In the genomic region with DNA sequence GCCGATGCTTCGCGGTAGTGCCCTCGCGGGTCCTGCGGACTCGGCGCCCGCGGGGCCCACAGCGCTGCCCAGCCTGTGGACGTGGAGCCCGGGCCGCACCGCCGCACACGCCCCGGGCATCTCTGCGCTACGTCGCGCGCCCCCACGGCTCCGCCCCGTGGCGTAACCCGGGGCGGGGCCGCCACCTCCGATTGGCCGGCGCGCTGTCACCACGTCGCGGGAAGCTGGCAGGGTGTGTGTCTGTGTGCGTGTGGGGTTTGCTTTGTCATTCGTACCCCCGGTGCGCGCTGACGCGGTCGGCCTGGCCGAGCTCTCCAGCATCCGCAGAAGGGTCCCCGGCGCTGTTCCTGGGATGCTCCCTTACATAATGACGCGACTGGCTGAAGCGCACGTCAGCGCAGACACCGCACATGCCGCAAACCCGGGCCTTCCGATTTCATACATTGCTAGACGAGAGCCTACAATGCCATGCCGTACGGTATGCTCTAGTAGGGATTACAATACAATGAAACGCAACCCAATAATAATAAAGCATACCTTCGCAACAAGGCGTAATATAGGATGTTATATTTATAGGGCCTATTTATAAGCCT, we compare ENCODE assay signal across 8 cellular contexts. TPM values are rescaled to one million over a fixed set of nuclear protein-coding genes. Genes with fewer than 3 reads are reported as not detected.
DNase-seq lines count a peak whose midpoint lies in the region; ATAC-seq and TF ChIP-seq lines count a peak whose summit lies in the region.

No MANE protein-coding gene starts in this region.

- TF ChIP-seq POLR2A in GM19193 (IDR thresholded peaks at IDR 0.05; ENCODE audit: extremely low read depth, insufficient read depth, insufficient read length) = peak; percentile 74

- peak; percentile 79 for ATAC-seq in HG03354 (IDR thresholded peaks at IDR 0.05; ENCODE audit: poor library complexity, severe bottlenecking, unreplicated experiment)
- peak; percentile 81 for ATAC-seq in left colon

- H3K27me3 Mint-ChIP-seq in chondrocyte (ENCODE audit: low read depth) = no peaks in the 10 kb centered on the region

- H3K4me3 Mint-ChIP-seq in chondrocyte (ENCODE audit: unreplicated experiment) = peak overlapping the region; percentile 94

- peaks cover 45% of the 10 kb centered on the region for H3K4me1 Mint-ChIP-seq in chondrocyte (ENCODE audit: low read depth)

- intact Hi-C loops in left colon (cut with DNase I, micrococcal nuclease) = no loop called here

- no peaks in the 10 kb centered on the region for H3K36me3 Mint-ChIP-seq in chondrocyte (ENCODE audit: low read depth)

- peak overlapping the region; percentile 98 for H3K27ac Mint-ChIP-seq in chondrocyte (ENCODE audit: unreplicated experiment)

- DNase-seq in Ammon's horn (ENCODE audit: low spot score) (peak; percentile 95), NCI-H446 (lab: John Stamatoyannopoulos, UW) (peak; percentile 88 to 97), chondrocyte (ENCODE audit: low spot score) (peak; percentile 94), left colon (peak; percentile 85 to 88)
- peak; percentile 76 for DNase-seq in activated CD4-positive, alpha-beta T cell treated with anti-CD3 and anti-CD28 coated beads for 1 hour
- peak; percentile 85 for DNase-seq in stimulated activated CD4-positive, alpha-beta T cell treated with anti-CD3 and anti-CD28 coated beads, Interleukin-1b, Interleukin-23, amount 100 ng/mL, for 48 hours

- TF ChIP-seq CTCF in chondrocyte (IDR thresholded peaks at IDR 0.05) = peak; percentile 11

- H3K9me3 Mint-ChIP-seq in chondrocyte (ENCODE audit: low read depth) = no peaks in the 10 kb centered on the region

RNA-seq across cellular contexts. Expression of a gene that starts 0.5 kb away (rescaled TPM):
- 31.5 to 39.4 TPM (median 37.0 TPM) in 3 replicates for total RNA-seq in chondrocyte
- total RNA-seq in left colon = 10 to 100 TPM; 19.4 to 25.9 TPM

RNA-seq across cellular contexts. Expression of a gene that starts 9.5 kb away (rescaled TPM):
- total RNA-seq in chondrocyte = 1.0 to 1.7 TPM (median 1.0 TPM) in 3 replicates
- under 1 TPM in 1 of 2 donors, not detected in 1; 0.31 TPM for total RNA-seq in left colon

Comparison
In these comparisons a context has a peak if more than half of its experiments do, and no peak if none do; other contexts are left out.
1. Peak in every context shown above with its lines: DNase-seq and ATAC-seq.